Comparison of ENCODE assay signal across 13 cellular contexts in genomic region chr7:10707519-10707918, GRCh38.
DNase-seq lines count a peak whose midpoint lies in the region; ATAC-seq, FAIRE-seq and TF ChIP-seq lines count a peak whose summit lies in the region.
"Had no signal": no experiment of that assay in that cellular context is flagged by ENCODE, and none has a peak within 500 bp of the region (broad histone marks: within the 10 kb centered on the region; RNA-seq: fewer than 3 reads in every experiment).

No MANE protein-coding gene starts in this region.

- no peak overlapping the region for H2AFZ ChIP-seq in K562 (ENCODE audit: low read depth, low read length)

- 6% methylated on average over 1 of the region's 1 CpG for WGBS in K562 (ENCODE audit: insufficient coverage, low coverage, missing lambda C conversion rate)

- no peak; a peak in 2 of 4 replicates for TF ChIP-seq RAD21 in K562 (CRISPR knock-in tag; conservative IDR thresholded peaks at IDR 0.05 in 1 of 2, IDR thresholded peaks at IDR 0.05 in 1 of 2)

- H3K4me1 ChIP-seq in K562 (replicated peaks in 1 of 2; ENCODE audit: control insufficient read depth in 2 of 2, insufficient read depth in 2 of 2, low read length in 2 of 2) (peaks cover 0 to 21% of the 10 kb centered on the region in 2 experiments; a peak in 3 of 5 replicates), left lung (no peaks in the 10 kb centered on the region)

- TF ChIP-seq CTCF in K562 (IDR thresholded peaks at IDR 0.05 in 2 of 3, conservative IDR thresholded peaks at IDR 0.05 in 1 of 3; ENCODE audit: insufficient read depth in 2 of 3, low read depth in 1 of 3, low read length in 3 of 3) (no peak), left lung (IDR thresholded peaks at IDR 0.05) (no peak), GM10248 (IDR thresholded peaks at IDR 0.05; ENCODE audit: control extremely low read depth, extremely low read depth, low read depth, missing control alignments) (no peak)

- H3K9me1 ChIP-seq in K562 (ENCODE audit: control insufficient read depth, insufficient read depth, low read length): no peaks in the 10 kb centered on the region

- in situ Hi-C loops in K562 (cut with MboI): no loop called here

- intact Hi-C loops in K562 (cut with micrococcal nuclease): loop anchor here (5.0 to 10.0 kb wide), 4 partner anchors 70 to 1513 kb away; no protein-coding TSS in a partner anchor
- intact Hi-C loops in left lung (cut with DNase I): no loop called here

- H3K79me2 ChIP-seq in K562 (ENCODE audit: control insufficient read depth, insufficient read depth, low read length): peaks cover 91% of the 10 kb centered on the region

- H3K27ac ChIP-seq in K562 (ENCODE audit: extremely low read depth, low read depth, low read length) (peak overlapping the region; percentile 60), left lung (no peak overlapping the region)

- peak in 3 of 4 experiments; percentile 12 to 82 (median 76) for DNase-seq in K562 (ENCODE audit: extremely low read depth in 1 of 4, low spot score in 3 of 4)
- no peak for DNase-seq in left lung
- DNase-seq in AG08396 (ENCODE audit: low spot score): no peak
- no peak for DNase-seq in AG08395 (ENCODE audit: low spot score)
- DNase-seq in GM10248 (ENCODE audit: extremely low spot score): no peak
- DNase-seq: activated CD4-positive, alpha-beta memory T cell treated with anti-CD3 and anti-CD28 coated beads for 36 hours; effector CD4-positive, alpha-beta T cell; head of caudate nucleus; NCI-H226; right cardiac atrium had no signal

- TF ChIP-seq POLR2A in K562 (conservative IDR thresholded peaks at IDR 0.05): no peak

- POLR2A ChIA-PET in K562 (lab: Yijun Ruan, JAX): interaction anchor here (0.6 to 1.2 kb wide), 3 partner anchors 20 to 308 kb away, joined by 3 to 4 read pairs (median 3); no protein-coding TSS in a partner anchor
- POLR2A ChIA-PET in GM10248 (lab: Yijun Ruan, JAX): no interaction called here

- CTCF ChIA-PET in K562 (lab: Yijun Ruan, JAX; ENCODE audit: low intra/inter-chr PET ratio) (no interaction called here), GM10248 (lab: Yijun Ruan, JAX) (interaction anchor here (1.4 kb wide), 1 partner anchor 10 kb away, joined by 3 read pairs; no protein-coding TSS in a partner anchor)

- H3K9me3 ChIP-seq in K562 (replicated peaks; ENCODE audit: control insufficient read depth, insufficient read depth, low read depth, low read length): no peaks in the 10 kb centered on the region
- H3K9me3 ChIP-seq in left lung: no peaks in the 10 kb centered on the region

- peak; percentile 97 for TF ChIP-seq EP300 in K562 (IDR thresholded peaks at IDR 0.05; ENCODE audit: low read length)

- H3K4me3 ChIP-seq in K562 (no peak overlapping the region), left lung (no peak overlapping the region)

- 0 out of 2 replicates have a peak, but pooled peaks cover 4% of the 10 kb centered on the region for H4K20me1 ChIP-seq in K562 (replicated peaks; ENCODE audit: control insufficient read depth, insufficient read depth, low read length)

- peak; percentile 97 for FAIRE-seq in K562 (lab: Jason Lieb, UNC)

- ATAC-seq in GM18861 (IDR thresholded peaks at IDR 0.05; ENCODE audit: unreplicated experiment) (peak; percentile 6), GM21576 (IDR thresholded peaks at IDR 0.05; ENCODE audit: unreplicated experiment) (peak; percentile 32), HG03159 (IDR thresholded peaks at IDR 0.05; ENCODE audit: unreplicated experiment) (peak; percentile 29), K562 (peak; percentile 95), left lung (no peak)
- ATAC-seq: right cardiac atrium had no signal

- no TSS peak for BruUV-seq in K562 (replicated peaks; lab: Mats Ljungman, UMichigan)

- H3K4me2 ChIP-seq in K562 (ENCODE audit: insufficient read depth, low read length): no peak overlapping the region; the same call in 1 of the 2 replicates

- H3K27me3 ChIP-seq in K562 (ENCODE audit: control insufficient read depth in 2 of 2, insufficient read depth in 2 of 2, low read length in 2 of 2) (no peaks in the 10 kb centered on the region), left lung (no peaks in the 10 kb centered on the region)

- no peak overlapping the region for H3K9ac ChIP-seq in K562 (ENCODE audit: insufficient read depth in 1 of 2, low read depth in 2 of 2, low read length in 2 of 2)

- H3K36me3 ChIP-seq in K562 (ENCODE audit: control insufficient read depth, insufficient read depth, low read length): peaks cover 23% of the 10 kb centered on the region
- no peaks in the 10 kb centered on the region for H3K36me3 ChIP-seq in left lung

TF ChIP-seq in K562, 482 proteins besides CTCF, POLR2A, EP300 and RAD21 (continues in another document):
- TF ChIP-seq POLR2AphosphoS5 (IDR thresholded peaks at IDR 0.05; ENCODE audit: control insufficient read depth, insufficient read depth, low read depth, low read length): peak; percentile 93
- TF ChIP-seq GATAD2B (IDR thresholded peaks at IDR 0.05; ENCODE audit: borderline replicate concordance): no peak; the same call in 1 of the 2 replicates
- no peak for TF ChIP-seq EGR1 (conservative IDR thresholded peaks at IDR 0.05)
- TF ChIP-seq ZNF347 (CRISPR knock-in tag; IDR thresholded peaks at IDR 0.05; ENCODE audit: low read depth): no peak
- TF ChIP-seq ZNF175 (CRISPR knock-in tag; IDR thresholded peaks at IDR 0.05; ENCODE audit: low read depth): no peak
- TF ChIP-seq ZBTB8A (IDR thresholded peaks at IDR 0.05; ENCODE audit: partially characterized antibody): no peak
- TF ChIP-seq ZNF23 (CRISPR knock-in tag; IDR thresholded peaks at IDR 0.05): no peak
- no peak; the same call in 1 of the 2 replicates for TF ChIP-seq BACH1 (tag; IDR thresholded peaks at IDR 0.05)
- no peak for TF ChIP-seq ZFPM2 (CRISPR knock-in tag; IDR thresholded peaks at IDR 0.05)
- TF ChIP-seq ZNF717 (CRISPR knock-in tag; IDR thresholded peaks at IDR 0.05): no peak
- no peak for TF ChIP-seq NUFIP1 (IDR thresholded peaks at IDR 0.05; ENCODE audit: partially characterized antibody)
- TF ChIP-seq SREBF2 (CRISPR knock-in tag; IDR thresholded peaks at IDR 0.05): no peak
- TF ChIP-seq TSC22D4 (tag; IDR thresholded peaks at IDR 0.05): no peak
- no peak for TF ChIP-seq TGIF2 (CRISPR knock-in tag; IDR thresholded peaks at IDR 0.05)
- TF ChIP-seq TCF7L2 (IDR thresholded peaks at IDR 0.05; ENCODE audit: low read depth, low read length): peak; percentile 88
- TF ChIP-seq ZNF165 (CRISPR knock-in tag; IDR thresholded peaks at IDR 0.05; ENCODE audit: borderline replicate concordance): no peak
- TF ChIP-seq, protein P1, sequence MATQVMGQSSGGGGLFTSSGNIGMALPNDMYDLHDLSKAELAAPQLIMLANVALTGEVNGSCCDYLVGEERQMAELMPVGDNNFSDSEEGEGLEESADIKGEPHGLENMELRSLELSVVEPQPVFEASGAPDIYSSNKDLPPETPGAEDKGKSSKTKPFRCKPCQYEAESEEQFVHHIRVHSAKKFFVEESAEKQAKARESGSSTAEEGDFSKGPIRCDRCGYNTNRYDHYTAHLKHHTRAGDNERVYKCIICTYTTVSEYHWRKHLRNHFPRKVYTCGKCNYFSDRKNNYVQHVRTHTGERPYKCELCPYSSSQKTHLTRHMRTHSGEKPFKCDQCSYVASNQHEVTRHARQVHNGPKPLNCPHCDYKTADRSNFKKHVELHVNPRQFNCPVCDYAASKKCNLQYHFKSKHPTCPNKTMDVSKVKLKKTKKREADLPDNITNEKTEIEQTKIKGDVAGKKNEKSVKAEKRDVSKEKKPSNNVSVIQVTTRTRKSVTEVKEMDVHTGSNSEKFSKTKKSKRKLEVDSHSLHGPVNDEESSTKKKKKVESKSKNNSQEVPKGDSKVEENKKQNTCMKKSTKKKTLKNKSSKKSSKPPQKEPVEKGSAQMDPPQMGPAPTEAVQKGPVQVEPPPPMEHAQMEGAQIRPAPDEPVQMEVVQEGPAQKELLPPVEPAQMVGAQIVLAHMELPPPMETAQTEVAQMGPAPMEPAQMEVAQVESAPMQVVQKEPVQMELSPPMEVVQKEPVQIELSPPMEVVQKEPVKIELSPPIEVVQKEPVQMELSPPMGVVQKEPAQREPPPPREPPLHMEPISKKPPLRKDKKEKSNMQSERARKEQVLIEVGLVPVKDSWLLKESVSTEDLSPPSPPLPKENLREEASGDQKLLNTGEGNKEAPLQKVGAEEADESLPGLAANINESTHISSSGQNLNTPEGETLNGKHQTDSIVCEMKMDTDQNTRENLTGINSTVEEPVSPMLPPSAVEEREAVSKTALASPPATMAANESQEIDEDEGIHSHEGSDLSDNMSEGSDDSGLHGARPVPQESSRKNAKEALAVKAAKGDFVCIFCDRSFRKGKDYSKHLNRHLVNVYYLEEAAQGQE (CRISPR knock-in tag; IDR thresholded peaks at IDR 0.05; ENCODE audit: low read depth): no peak
- TF ChIP-seq ZNF655 (CRISPR knock-in tag; IDR thresholded peaks at IDR 0.05): 0 out of 2 replicates have a peak, but pooled peaks have one; percentile 71
- peak; percentile 17; the same call in 1 of the 2 replicates for TF ChIP-seq BHLHE40 (IDR thresholded peaks at IDR 0.05; ENCODE audit: low read length)
- no peak for TF ChIP-seq CBX5 (IDR thresholded peaks at IDR 0.05; ENCODE audit: borderline replicate concordance, low read depth)
- peak; percentile 84 to 85 for TF ChIP-seq TRIM24 (IDR thresholded peaks at IDR 0.05)
- TF ChIP-seq POLR2H (tag; IDR thresholded peaks at IDR 0.05; ENCODE audit: low read depth): no peak
- TF ChIP-seq IRF2 (CRISPR knock-in tag; IDR thresholded peaks at IDR 0.05): no peak
- TF ChIP-seq ZNF143 (CRISPR knock-in tag; IDR thresholded peaks at IDR 0.05): no peak
- no peak for TF ChIP-seq ZC3H11A (IDR thresholded peaks at IDR 0.05; ENCODE audit: low read depth, low read length)
- TF ChIP-seq ATF1 (CRISPR knock-in tag; IDR thresholded peaks at IDR 0.05): no peak
- TF ChIP-seq ATF1 (tag; IDR thresholded peaks at IDR 0.05): peak; percentile 48; the same call in 1 of the 2 replicates

Comparison
In these comparisons a context has a peak if more than half of its experiments do, and no peak if none do; other contexts are left out.
1. DNase-seq: peak in K562 (3 of 4); none in left lung (0 of 2), AG08396 (single experiment), AG08395 (single experiment) and GM10248 (single experiment).